In genomic region chr7:18387191-18387720, GRCh38 we compare ENCODE assay signal across 15 cellular contexts.
A peak's percentile ranks its signal among the peaks of the same experiment; 100 is the strongest.
DNase-seq lines count a peak whose midpoint lies in the region; ATAC-seq lines count a peak whose summit lies in the region.
"Had no signal": no experiment of that assay in that cellular context is flagged by ENCODE, and none has a peak within 500 bp of the region (broad histone marks: within the 10 kb centered on the region; RNA-seq: fewer than 3 reads in every experiment).

No MANE protein-coding gene starts in this region.

- no peak overlapping the region for H3K14ac ChIP-seq in neuronal stem cell (ENCODE audit: low read length)

- H2BK12ac ChIP-seq in neuronal stem cell (ENCODE audit: low read length), result no peak overlapping the region

- H2AK5ac ChIP-seq in neuronal stem cell (ENCODE audit: low read depth, low read length), result no peak overlapping the region

- H3K4me3 ChIP-seq in HUES6 (ENCODE audit: low read depth, low read length), result no peak overlapping the region
- H3K4me3 ChIP-seq in neuronal stem cell (ENCODE audit: low read length in 2 of 2), result no peak overlapping the region
- H3K4me3 ChIP-seq: A549; BLaER1 treated with 17β-estradiol and CSF1 and Interleukin-3, amounts not matched to agents 10 nM and 100 nM; GM23248 had no signal

- no peaks in the 10 kb centered on the region for H3K9me3 ChIP-seq in HUES6 (ENCODE audit: control insufficient read depth, insufficient read depth, low read depth, low read length)
- no peaks in the 10 kb centered on the region for H3K9me3 ChIP-seq in neuronal stem cell (replicated peaks in 1 of 2; ENCODE audit: control insufficient read depth in 2 of 2, insufficient read depth in 1 of 2, low read depth in 1 of 2, low read length in 2 of 2)
- H3K9me3 ChIP-seq: A549; BLaER1 treated with 17β-estradiol and CSF1 and Interleukin-3, amounts not matched to agents 10 nM and 100 nM had no signal

- peaks cover 60% of the 10 kb centered on the region for H3K4me1 Mint-ChIP-seq in dendritic cell treated with granulocyte-macrophage colony-stimulating factor and Interleukin-4, amounts not matched to agents 40 ng/mL and 50 ng/mL, for 4 days (ENCODE audit: low read depth)
- H3K4me1 Mint-ChIP-seq in natural killer cell treated with Interleukin-12 subunit alpha and Interleukin-12 subunit beta and Interleukin-15 and Interleukin-18, amount 100 ng/mL, for 72 hours (ENCODE audit: low read depth in 2 of 2), result peaks cover 7 to 17% of the 10 kb centered on the region in 2 donors

- H3K4me1 ChIP-seq in HUES6 (ENCODE audit: control insufficient read depth, insufficient read depth, low read length) (peaks cover 18% of the 10 kb centered on the region), neuronal stem cell (ENCODE audit: control insufficient read depth in 2 of 2, insufficient read depth in 1 of 2, low read depth in 1 of 2, low read length in 2 of 2) (peaks cover 0 to 2% of the 10 kb centered on the region in 2 donors)
- H3K4me1 ChIP-seq: A549 had no signal

- no peak overlapping the region for H3K18ac ChIP-seq in neuronal stem cell (ENCODE audit: low read length)

- no peak overlapping the region for H3K4ac ChIP-seq in neuronal stem cell (ENCODE audit: low read length)

- H3K79me1 ChIP-seq in neuronal stem cell (ENCODE audit: low read depth, low read length), result no peaks in the 10 kb centered on the region

- intact Hi-C loops in dendritic cell treated with granulocyte-macrophage colony-stimulating factor and Interleukin-4, amounts not matched to agents 40 ng/mL and 50 ng/mL, for 4 days (cut with micrococcal nuclease), result loop anchor here (10.0 kb wide), 1 partner anchor 108 kb away; the partner anchor contains the start of gene HDAC9

- no peak for ATAC-seq in GM19467 (IDR thresholded peaks at IDR 0.05; ENCODE audit: unreplicated experiment)
- ATAC-seq in natural killer cell treated with Interleukin-12 subunit alpha and Interleukin-12 subunit beta and Interleukin-15 and Interleukin-18, amount 100 ng/mL, for 72 hours, result no peak
- ATAC-seq: A549 had no signal

- no peaks in the 10 kb centered on the region for H3K9me3 Mint-ChIP-seq in dendritic cell treated with granulocyte-macrophage colony-stimulating factor and Interleukin-4, amounts not matched to agents 40 ng/mL and 50 ng/mL, for 4 days
- H3K9me3 Mint-ChIP-seq in natural killer cell treated with Interleukin-12 subunit alpha and Interleukin-12 subunit beta and Interleukin-15 and Interleukin-18, amount 100 ng/mL, for 72 hours, result no peaks in the 10 kb centered on the region
- H3K9me3 Mint-ChIP-seq: CD4-positive, alpha-beta T cell had no signal

- DNase-seq in CD1c-positive myeloid dendritic cell (ENCODE audit: extremely low spot score) (peak; percentile 60), neuronal stem cell (ENCODE audit: low spot score) (no peak), SHP77 treated with DMSO at 0.1 percent for 48 hours (lab: John Stamatoyannopoulos, UW) (no peak)
- DNase-seq in natural killer cell treated with Interleukin-12 subunit alpha and Interleukin-12 subunit beta and Interleukin-15 and Interleukin-18, amount 100 ng/mL, for 72 hours (ENCODE audit: low spot score), result no peak
- DNase-seq: Calu3; CD4-positive, alpha-beta T cell; DMS 273 treated with DMSO at 0.1 percent for 48 hours; GM23248; H7; IMR-90 had no signal

- H2BK120ac ChIP-seq in neuronal stem cell (ENCODE audit: low read depth, low read length), result no peak overlapping the region

- no peak overlapping the region for H2BK15ac ChIP-seq in neuronal stem cell (ENCODE audit: low read length)

- no peak overlapping the region for H3K23ac ChIP-seq in neuronal stem cell (ENCODE audit: low read depth, low read length, poor library complexity)

- H3K27me3 ChIP-seq in HUES6 (ENCODE audit: control insufficient read depth, insufficient read depth, low read length) (no peaks in the 10 kb centered on the region), neuronal stem cell (ENCODE audit: control insufficient read depth in 3 of 3, insufficient read depth in 3 of 3, low read depth in 1 of 3, low read length in 3 of 3) (no peaks in the 10 kb centered on the region)
- H3K27me3 ChIP-seq: BLaER1 treated with 17β-estradiol and CSF1 and Interleukin-3, amounts not matched to agents 10 nM and 100 nM had no signal

- H3K36me3 ChIP-seq in HUES6 (ENCODE audit: control insufficient read depth, insufficient read depth, low read length) (no peaks in the 10 kb centered on the region), neuronal stem cell (replicated peaks in 1 of 2; ENCODE audit: control insufficient read depth in 2 of 2, insufficient read depth in 2 of 2, low read length in 2 of 2) (no peaks in the 10 kb centered on the region)
- H3K36me3 ChIP-seq: BLaER1 treated with 17β-estradiol and CSF1 and Interleukin-3, amounts not matched to agents 10 nM and 100 nM had no signal

- H4K91ac ChIP-seq in neuronal stem cell (ENCODE audit: low read depth, low read length, poor library complexity), result no peak overlapping the region

- H2AFZ ChIP-seq in neuronal stem cell (ENCODE audit: low read length), result peak overlapping the region; percentile 45
- H2AFZ ChIP-seq: GM23248 had no signal

- no CpG with 5 or more reads among the region's 2 CpGs for WGBS in neuronal stem cell (ENCODE audit: extremely low coverage in 2 of 2, insufficient read length in 2 of 2, insufficient replicate concordance in 1 of 2), 2 donors

- peak overlapping the region; percentile 23 for H3K4me3 Mint-ChIP-seq in dendritic cell treated with granulocyte-macrophage colony-stimulating factor and Interleukin-4, amounts not matched to agents 40 ng/mL and 50 ng/mL, for 4 days
- H3K4me3 Mint-ChIP-seq in natural killer cell treated with Interleukin-12 subunit alpha and Interleukin-12 subunit beta and Interleukin-15 and Interleukin-18, amount 100 ng/mL, for 72 hours, result no peak overlapping the region
- H3K4me3 Mint-ChIP-seq: CD4-positive, alpha-beta T cell had no signal

- no peaks in the 10 kb centered on the region for H3K27me3 Mint-ChIP-seq in dendritic cell treated with granulocyte-macrophage colony-stimulating factor and Interleukin-4, amounts not matched to agents 40 ng/mL and 50 ng/mL, for 4 days
- no peaks in the 10 kb centered on the region for H3K27me3 Mint-ChIP-seq in natural killer cell treated with Interleukin-12 subunit alpha and Interleukin-12 subunit beta and Interleukin-15 and Interleukin-18, amount 100 ng/mL, for 72 hours
- H3K27me3 Mint-ChIP-seq: CD4-positive, alpha-beta T cell had no signal

- H3K27ac ChIP-seq in HUES6 (ENCODE audit: low read depth, low read length) (0 out of 2 replicates have a peak overlapping the region, but pooled peaks have one; percentile 26), neuronal stem cell (replicated peaks; ENCODE audit: low read length) (no peak overlapping the region)
- H3K27ac ChIP-seq: A549, GM23248 had no signal

- no peak overlapping the region for H4K8ac ChIP-seq in neuronal stem cell (ENCODE audit: low read depth, low read length)

- no peak overlapping the region for H2BK5ac ChIP-seq in neuronal stem cell (ENCODE audit: low read length)

- H3K4me2 ChIP-seq in neuronal stem cell (ENCODE audit: insufficient read depth, low read length, poor library complexity, severe bottlenecking), result no peak overlapping the region
- H3K4me2 ChIP-seq: A549 had no signal

- no peak overlapping the region for H3K9ac ChIP-seq in HUES6 (ENCODE audit: low read length)
- H3K9ac ChIP-seq in neuronal stem cell (ENCODE audit: low read depth, low read length, poor library complexity), result no peak overlapping the region
- H3K9ac ChIP-seq: BLaER1 treated with 17β-estradiol and CSF1 and Interleukin-3, amounts not matched to agents 10 nM and 100 nM; GM23248 had no signal

- H3K27ac Mint-ChIP-seq in dendritic cell treated with granulocyte-macrophage colony-stimulating factor and Interleukin-4, amounts not matched to agents 40 ng/mL and 50 ng/mL, for 4 days, result peak overlapping the region; percentile 96
- no peak overlapping the region for H3K27ac Mint-ChIP-seq in natural killer cell treated with Interleukin-12 subunit alpha and Interleukin-12 subunit beta and Interleukin-15 and Interleukin-18, amount 100 ng/mL, for 72 hours
- H3K27ac Mint-ChIP-seq: CD4-positive, alpha-beta T cell had no signal

- no peaks in the 10 kb centered on the region for H3K36me3 Mint-ChIP-seq in dendritic cell treated with granulocyte-macrophage colony-stimulating factor and Interleukin-4, amounts not matched to agents 40 ng/mL and 50 ng/mL, for 4 days (ENCODE audit: low read depth)
- no peaks in the 10 kb centered on the region for H3K36me3 Mint-ChIP-seq in natural killer cell treated with Interleukin-12 subunit alpha and Interleukin-12 subunit beta and Interleukin-15 and Interleukin-18, amount 100 ng/mL, for 72 hours
